In the genomic region with DNA sequence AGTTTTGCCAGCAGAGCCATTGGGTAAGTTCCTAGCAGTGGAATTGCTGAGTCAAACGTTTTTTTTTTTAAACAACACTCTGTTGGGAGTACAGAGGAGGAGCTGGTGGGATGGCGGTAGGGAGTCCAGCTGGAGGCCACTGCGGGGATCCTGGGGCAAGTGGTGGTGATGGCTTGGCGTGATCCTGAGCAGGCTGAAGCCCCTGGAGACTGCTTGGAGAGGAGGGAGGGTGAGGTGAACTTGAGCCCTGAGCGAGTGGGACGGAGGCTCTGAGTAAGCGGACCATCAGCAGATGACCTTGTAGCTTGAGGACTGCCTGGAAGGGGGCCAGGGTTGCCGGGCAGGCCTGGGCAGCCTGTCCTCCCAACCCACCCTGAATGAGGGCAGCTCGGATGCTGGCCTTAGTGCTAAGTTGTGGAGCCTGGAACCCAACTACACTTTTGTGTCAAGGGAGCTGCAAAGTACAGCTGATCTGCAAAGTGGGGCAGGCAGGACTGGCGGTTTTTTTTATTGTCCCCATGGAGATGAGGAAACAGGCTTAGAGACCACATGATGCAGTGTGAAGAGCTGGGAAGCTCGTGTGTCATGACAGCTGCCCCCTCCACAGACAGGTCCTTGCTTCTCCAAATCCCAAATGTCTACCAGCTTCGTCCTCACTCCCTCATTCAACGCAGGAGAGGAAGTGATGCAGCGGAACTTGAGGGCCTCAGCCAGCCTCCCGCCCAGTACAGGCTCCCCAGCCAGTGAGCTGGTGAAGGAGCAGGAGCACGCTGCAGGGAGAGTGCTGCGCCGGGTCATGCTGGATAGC, we compare ENCODE assay signal across 8 cellular contexts. TPM values are rescaled to one million over a fixed set of nuclear protein-coding genes. Genes with fewer than 3 reads are reported as not detected.
A peak's percentile ranks its signal among the peaks of the same experiment; 100 is the strongest.
DNase-seq lines count a peak whose midpoint lies in the region; ATAC-seq and TF ChIP-seq lines count a peak whose summit lies in the region.

No MANE protein-coding gene starts in this region.

- TF ChIP-seq CTCF in choroid plexus epithelial cell (conservative IDR thresholded peaks at IDR 0.05; ENCODE audit: low read depth, low read length) (no peak), upper lobe of right lung (IDR thresholded peaks at IDR 0.05) (no peak)

- H2BK5ac ChIP-seq in mesendoderm (ENCODE audit: low read length), result no peak overlapping the region

- no peak overlapping the region for H3K4ac ChIP-seq in mesendoderm (ENCODE audit: low read depth, low read length)

- ATAC-seq in upper lobe of right lung, result peak; percentile 76
- no peak for ATAC-seq in GM18505 (IDR thresholded peaks at IDR 0.05; ENCODE audit: unreplicated experiment)
- no peak for ATAC-seq in HG03025 (IDR thresholded peaks at IDR 0.05; ENCODE audit: low FRiP score, unreplicated experiment)

- H3K27me3 Mint-ChIP-seq in activated T-cell treated with anti-CD3 and anti-CD28 coated beads, Interleukin-2, amount 50 U/mL, for 24 hours, result no peaks in the 10 kb centered on the region

- H3K36me3 Mint-ChIP-seq in activated T-cell treated with anti-CD3 and anti-CD28 coated beads, Interleukin-2, amount 50 U/mL, for 24 hours (ENCODE audit: low read depth), result peaks cover 90% of the 10 kb centered on the region

- no peaks in the 10 kb centered on the region for H3K9me3 Mint-ChIP-seq in activated T-cell treated with anti-CD3 and anti-CD28 coated beads, Interleukin-2, amount 50 U/mL, for 24 hours

- no peak overlapping the region for H2BK120ac ChIP-seq in mesendoderm (ENCODE audit: low read depth, low read length)

- no peak for DNase-seq in activated T-cell treated with anti-CD3 and anti-CD28 coated beads, Interleukin-2, amount 50 U/mL, for 24 hours
- no peak for DNase-seq in activated T-cell treated with anti-CD3 and anti-CD28 coated beads, Interleukin-2, amount 50 U/mL, for 48 hours
- DNase-seq in choroid plexus epithelial cell (ENCODE audit: low read depth), result peak; percentile 75
- DNase-seq in mesendoderm, result peak; percentile 52
- no peak for DNase-seq in upper lobe of right lung
- DNase-seq in NCI-H1048 (lab: John Stamatoyannopoulos, UW), result no peak

- H3K23ac ChIP-seq in mesendoderm (ENCODE audit: low read length), result no peak overlapping the region

- H4K8ac ChIP-seq in mesendoderm (ENCODE audit: low read depth, low read length), result no peak overlapping the region

- H3K36me3 ChIP-seq in mesendoderm (ENCODE audit: control insufficient read depth, insufficient read depth, low read length) (peaks cover 15% of the 10 kb centered on the region), upper lobe of right lung (peaks cover 38% of the 10 kb centered on the region)

- H3K27ac ChIP-seq in mesendoderm (ENCODE audit: low read depth, low read length) (no peak overlapping the region), upper lobe of right lung (peak overlapping the region; percentile 78)

- H4K5ac ChIP-seq in mesendoderm (ENCODE audit: low read length), result no peak overlapping the region

- TF ChIP-seq POLR2A in GM18505 (IDR thresholded peaks at IDR 0.05; ENCODE audit: borderline replicate concordance, extremely low read depth, insufficient read depth, insufficient read length), result no peak

- intact Hi-C loops in upper lobe of right lung (cut with DNase I), result no loop called here

- H3K79me1 ChIP-seq in mesendoderm (ENCODE audit: low read length), result no peaks in the 10 kb centered on the region

- H3K9ac ChIP-seq in mesendoderm (ENCODE audit: low read length), result no peak overlapping the region

- H3K4me1 Mint-ChIP-seq in activated T-cell treated with anti-CD3 and anti-CD28 coated beads, Interleukin-2, amount 50 U/mL, for 24 hours (ENCODE audit: low read depth), result peaks cover 5% of the 10 kb centered on the region

- no peaks in the 10 kb centered on the region for H3K4me1 ChIP-seq in mesendoderm (ENCODE audit: control insufficient read depth, low read depth, low read length)
- H3K4me1 ChIP-seq in upper lobe of right lung, result peaks cover 21% of the 10 kb centered on the region

- WGBS in mesendoderm (ENCODE audit: extremely low coverage, insufficient coverage, low lambda C conversion rate), result no CpG with 5 or more reads among the region's 18 CpGs

- H3K56ac ChIP-seq in mesendoderm (ENCODE audit: low read length), result peak overlapping the region; percentile 34

- H3K4me2 ChIP-seq in mesendoderm (ENCODE audit: low read length), result no peak overlapping the region

- no peak overlapping the region for H2AK5ac ChIP-seq in mesendoderm (ENCODE audit: low read length)

- H3K27me3 ChIP-seq in mesendoderm (ENCODE audit: insufficient read depth, low read length, poor library complexity) (no peaks in the 10 kb centered on the region), upper lobe of right lung (no peaks in the 10 kb centered on the region)

- H3K4me3 ChIP-seq in choroid plexus epithelial cell (ENCODE audit: low read depth, low read length), result no peak overlapping the region
- H3K4me3 ChIP-seq in mesendoderm (ENCODE audit: low read length), result no peak overlapping the region
- no peak overlapping the region for H3K4me3 ChIP-seq in upper lobe of right lung

- H2BK15ac ChIP-seq in mesendoderm (replicated peaks; ENCODE audit: low read depth), result no peak overlapping the region

- H3K4me3 Mint-ChIP-seq in activated T-cell treated with anti-CD3 and anti-CD28 coated beads, Interleukin-2, amount 50 U/mL, for 24 hours, result no peak overlapping the region

- no peaks in the 10 kb centered on the region for H3K79me2 ChIP-seq in mesendoderm (ENCODE audit: control insufficient read depth, insufficient read depth, low read length)

- H3K18ac ChIP-seq in mesendoderm (ENCODE audit: low read length), result no peak overlapping the region

- H3K27ac Mint-ChIP-seq in activated T-cell treated with anti-CD3 and anti-CD28 coated beads, Interleukin-2, amount 50 U/mL, for 24 hours, result peak overlapping the region; percentile 31

- no peaks in the 10 kb centered on the region for H3K9me3 ChIP-seq in upper lobe of right lung

RNA-seq across cellular contexts. Expression of a gene that starts 20.2 kb away (rescaled TPM):
- polyA plus RNA-seq in mesendoderm (2013, experiment 1 of 2), result 131 TPM
- 133 TPM for polyA plus RNA-seq in mesendoderm (2013, experiment 2 of 2)
- total RNA-seq in upper lobe of right lung, result 41.9 TPM

RNA-seq across cellular contexts. Expression of a gene that starts 20.4 kb away (rescaled TPM):
- 5.3 TPM for polyA plus RNA-seq in mesendoderm (2013, experiment 1 of 2)
- polyA plus RNA-seq in mesendoderm (2013, experiment 2 of 2), result 5.6 TPM
- 8.8 TPM for total RNA-seq in upper lobe of right lung

Comparison
In these comparisons a context has a peak if more than half of its experiments do, and no peak if none do; other contexts are left out.
1. DNase-seq: peak in choroid plexus epithelial cell (single experiment) and mesendoderm (single experiment); none in activated T-cell treated with anti-CD3 and anti-CD28 coated beads, Interleukin-2, amount 50 U/mL, for 24 hours (single experiment), activated T-cell treated with anti-CD3 and anti-CD28 coated beads, Interleukin-2, amount 50 U/mL, for 48 hours (0 of 2), upper lobe of right lung (single experiment) and NCI-H1048 (single experiment).